Comparison of ENCODE assay signal across 9 cellular contexts in the genomic region with DNA sequence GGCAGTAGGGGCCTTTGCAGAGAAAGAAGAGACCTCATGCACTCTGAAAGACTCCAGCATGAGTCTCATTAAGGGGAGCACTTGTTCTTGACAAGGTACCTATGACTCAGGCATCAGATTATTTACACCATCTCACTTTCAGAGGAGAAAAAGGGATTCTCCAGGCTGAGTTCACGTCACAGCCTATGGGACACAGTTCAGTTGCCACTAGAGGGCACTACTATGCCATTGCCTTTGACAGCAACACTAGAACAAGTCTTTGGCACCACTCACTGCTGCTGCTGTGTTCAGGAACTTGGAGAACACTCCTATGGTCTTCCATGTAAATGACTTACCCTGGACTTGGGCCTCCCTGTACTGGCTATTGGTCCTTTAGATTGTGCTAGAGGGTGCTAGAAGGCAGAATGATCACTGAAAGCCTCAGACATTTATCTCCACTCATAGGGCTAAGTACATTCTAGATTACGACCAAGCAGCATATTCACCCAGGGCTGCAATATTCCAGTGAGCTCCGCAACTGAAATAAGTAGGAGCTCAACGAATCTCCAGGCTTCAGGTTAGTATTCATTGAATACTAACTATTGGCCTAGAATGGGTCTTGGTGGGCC.
A peak's percentile ranks its signal among the peaks of the same experiment; 100 is the strongest.
DNase-seq lines count a peak whose midpoint lies in the region; ATAC-seq lines count a peak whose summit lies in the region.
"Had no signal": no experiment of that assay in that cellular context is flagged by ENCODE, and none has a peak within 500 bp of the region (broad histone marks: within the 10 kb centered on the region; RNA-seq: fewer than 3 reads in every experiment).

No MANE protein-coding gene starts in this region.

- H3K9me3 ChIP-seq in HAP-1 = no peaks in the 10 kb centered on the region

- in situ Hi-C loops in HAP-1 (cut with MboI; ENCODE audit: low sequenced_read_pairs) = no loop called here

- no peak overlapping the region for H3K4me3 Mint-ChIP-seq in activated naive CD8-positive, alpha-beta T cell treated with anti-CD3 and anti-CD28 coated beads, Interleukin-2, amount 50 U/mL, for 24 hours
- H3K4me3 Mint-ChIP-seq: T-helper 1 cell treated with Interleukin-12 subunit alpha and Interleukin-12 subunit beta and Interleukin-4 antibody, amounts not matched to agents 30 μg/mL and 1 μg/mL, for 36 hours had no signal

- H3K4me1 ChIP-seq in HAP-1 = no peaks in the 10 kb centered on the region

- peaks cover 2% of the 10 kb centered on the region for H3K27me3 Mint-ChIP-seq in activated naive CD8-positive, alpha-beta T cell treated with anti-CD3 and anti-CD28 coated beads, Interleukin-2, amount 50 U/mL, for 24 hours

- peak; percentile 68 for ATAC-seq in activated naive CD8-positive, alpha-beta T cell treated with anti-CD3 and anti-CD28 coated beads, Interleukin-2, amount 50 U/mL, for 24 hours
- peak; percentile 49 for ATAC-seq in stimulated activated naive CD8-positive, alpha-beta T cell treated with anti-CD3 and anti-CD28 coated beads, Interleukin-15, Interleukin-2, amounts not matched to agents 100 U/mL and 50 U/mL, for 24 hours
- no peak for ATAC-seq in HG02938 (IDR thresholded peaks at IDR 0.05; ENCODE audit: unreplicated experiment)

- no peaks in the 10 kb centered on the region for H3K9me3 Mint-ChIP-seq in activated naive CD8-positive, alpha-beta T cell treated with anti-CD3 and anti-CD28 coated beads, Interleukin-2, amount 50 U/mL, for 24 hours
- H3K9me3 Mint-ChIP-seq: T-helper 1 cell treated with Interleukin-12 subunit alpha and Interleukin-12 subunit beta and Interleukin-4 antibody, amounts not matched to agents 30 μg/mL and 1 μg/mL, for 36 hours had no signal

- H3K27me3 ChIP-seq in HAP-1 (ENCODE audit: low read depth) = no peaks in the 10 kb centered on the region

- H3K4me1 Mint-ChIP-seq in activated naive CD8-positive, alpha-beta T cell treated with anti-CD3 and anti-CD28 coated beads, Interleukin-2, amount 50 U/mL, for 24 hours = no peaks in the 10 kb centered on the region

- H3K27ac Mint-ChIP-seq in activated naive CD8-positive, alpha-beta T cell treated with anti-CD3 and anti-CD28 coated beads, Interleukin-2, amount 50 U/mL, for 24 hours = no peak overlapping the region
- H3K27ac Mint-ChIP-seq: T-helper 1 cell treated with Interleukin-12 subunit alpha and Interleukin-12 subunit beta and Interleukin-4 antibody, amounts not matched to agents 30 μg/mL and 1 μg/mL, for 36 hours had no signal

- DNase-seq in Daoy (ENCODE audit: low read depth) (peak; percentile 2), HAP-1 (ENCODE audit: low spot score in 2 of 2) (peak; percentile 12 to 54), NCI-H2029 treated with DMSO at 0.1 percent for 48 hours (lab: John Stamatoyannopoulos, UW) (peak; percentile 72), iPS DF 19.7 (ENCODE audit: low read depth, low spot score) (peak; percentile 67), amniotic stem cell (lab: John Stamatoyannopoulos, UW) (no peak)
- DNase-seq in activated naive CD8-positive, alpha-beta T cell treated with anti-CD3 and anti-CD28 coated beads, Interleukin-2, amount 50 U/mL, for 24 hours = peak; percentile 4
- peak; percentile 11 for DNase-seq in stimulated activated naive CD8-positive, alpha-beta T cell treated with anti-CD3 and anti-CD28 coated beads, Interleukin-15, Interleukin-2, amounts not matched to agents 100 U/mL and 50 U/mL, for 24 hours

- H3K36me3 Mint-ChIP-seq in activated naive CD8-positive, alpha-beta T cell treated with anti-CD3 and anti-CD28 coated beads, Interleukin-2, amount 50 U/mL, for 24 hours (ENCODE audit: low read depth) = no peaks in the 10 kb centered on the region

- H3K4me3 ChIP-seq in HAP-1 = no peak overlapping the region

- H3K36me3 ChIP-seq in HAP-1 (replicated peaks) = no peaks in the 10 kb centered on the region
